In genomic region chr2:216375288-216375687, GRCh38 we compare ENCODE assay signal across 26 cellular contexts. TPM values are rescaled to one million over a fixed set of nuclear protein-coding genes. Genes with fewer than 3 reads are reported as not detected.
"Had no signal": no experiment of that assay in that cellular context is flagged by ENCODE, and none has a peak within 500 bp of the region (broad histone marks: within the 10 kb centered on the region; RNA-seq: fewer than 3 reads in every experiment).

No MANE protein-coding gene starts in this region.

- H3K4me3 ChIP-seq: left ventricle myocardium inferior, lung, ovary, right atrium auricular region, right lobe of liver, smooth muscle cell, stomach, testis, thyroid gland, transverse colon, upper lobe of left lung, vagina had no signal

- H3K27me3 ChIP-seq: ovary, testis, thyroid gland had no signal

- H3K9me3 Mint-ChIP-seq: mesothelial cell of epicardium; natural killer cell treated with Interleukin-12 subunit alpha and Interleukin-12 subunit beta and Interleukin-15 and Interleukin-18, amount 100 ng/mL, for 72 hours had no signal

- H3K36me3 ChIP-seq: left ventricle myocardium inferior, ovary, right atrium auricular region, right lobe of liver, stomach, thyroid gland, transverse colon, upper lobe of left lung, vagina had no signal

- H3K36me3 Mint-ChIP-seq: mesothelial cell of epicardium; natural killer cell treated with Interleukin-12 subunit alpha and Interleukin-12 subunit beta and Interleukin-15 and Interleukin-18, amount 100 ng/mL, for 72 hours had no signal

- H3K4me3 Mint-ChIP-seq: mesothelial cell of epicardium; naive B cell; natural killer cell treated with Interleukin-12 subunit alpha and Interleukin-12 subunit beta and Interleukin-15 and Interleukin-18, amount 100 ng/mL, for 72 hours; stimulated activated naive B cell treated with anti-CD40 and anti-IgM and Interleukin-4, amounts not matched to agents 10 μg/mL and 1 μg/mL and 100 μg/mL, for 72 hours had no signal

- H3K4me2 ChIP-seq: smooth muscle cell had no signal

- H3K9me3 ChIP-seq: left ventricle myocardium inferior, ovary, right atrium auricular region, right lobe of liver, stomach, testis, thyroid gland, transverse colon, upper lobe of left lung, vagina had no signal

- H3K27ac Mint-ChIP-seq: mesothelial cell of epicardium; naive B cell; natural killer cell treated with Interleukin-12 subunit alpha and Interleukin-12 subunit beta and Interleukin-15 and Interleukin-18, amount 100 ng/mL, for 72 hours; progenitor cell of endocrine pancreas; stimulated activated naive B cell treated with anti-CD40 and anti-IgM and Interleukin-4, amounts not matched to agents 10 μg/mL and 1 μg/mL and 100 μg/mL, for 72 hours had no signal

- H3K27ac ChIP-seq: left ventricle myocardium inferior, ovary, right atrium auricular region, right lobe of liver, stomach, testis, thyroid gland, transverse colon, upper lobe of left lung, vagina had no signal

- DNase-seq: islet precursor cell; left ventricle myocardium inferior; mesendoderm; naive B cell; ovary; right lobe of liver; stimulated activated CD4-positive, alpha-beta T cell treated with anti-CD3 and anti-CD28 coated beads, Interleukin-15, amount 100 ng/mL, for 24 hours; stimulated activated CD4-positive, alpha-beta T cell treated with anti-CD3 and anti-CD28 coated beads, Interleukin-2, amount 100 ng/mL, for 24 hours; stimulated activated CD4-positive, alpha-beta T cell treated with anti-CD3 and anti-CD28 coated beads, Interleukin-4, amount 100 ng/mL, for 1 hour; stimulated activated naive B cell treated with anti-CD40 and anti-IgM and Interleukin-4, amounts not matched to agents 10 μg/mL and 1 μg/mL and 100 μg/mL, for 72 hours; stimulated activated naive CD8-positive, alpha-beta T cell treated with anti-CD3 and anti-CD28 coated beads, Interleukin-15, Interleukin-2, amounts not matched to agents 100 U/mL and 50 U/mL, for 24 hours; stomach; testis; thyroid gland; transverse colon; upper lobe of left lung had no signal

RNA-seq across cellular contexts. Expression of gene MARCHF4, which starts 3.0 kb away (rescaled TPM):
- total RNA-seq: mononuclear cell; natural killer cell treated with Interleukin-12 subunit alpha and Interleukin-12 subunit beta and Interleukin-15 and Interleukin-18, amount 100 ng/mL, for 72 hours; omental fat pad; right lobe of liver; skeletal muscle tissue; vagina had no signal
